ENCODE assay signal across 29 cellular contexts in genomic region chr1:65990161-65990560, GRCh38.
"Had no signal": no experiment of that assay in that cellular context is flagged by ENCODE, and none has a peak within 500 bp of the region (broad histone marks: within the 10 kb centered on the region; RNA-seq: fewer than 3 reads in every experiment).

No MANE protein-coding gene starts in this region.

- H3K4me3 ChIP-seq: ascending aorta had no signal

- H3K36me3 ChIP-seq: ascending aorta had no signal

- H3K27ac ChIP-seq: ascending aorta, VCaP had no signal

- H3K4me1 ChIP-seq: ascending aorta had no signal

- ATAC-seq: activated CD8-positive, alpha-beta T cell treated with anti-CD3 and anti-CD28 coated beads for 36 hours; activated naive CD4-positive, alpha-beta T cell treated with anti-CD3 and anti-CD28 coated beads, Interleukin-2, amount 50 U/mL, for 72 hours; activated T-cell treated with anti-CD3 and anti-CD28 coated beads, Interleukin-2, amount 50 U/mL, for 4 hours; activated T-cell treated with anti-CD3 and anti-CD28 coated beads, Interleukin-2, amount 50 U/mL, for 72 hours; activated T-helper 17 cell treated with anti-CD3 and anti-CD28 coated beads, Interleukin-2, amount 50 U/mL, for 72 hours had no signal

- H3K27me3 ChIP-seq: ascending aorta had no signal

- H3K9me3 ChIP-seq: ascending aorta had no signal

- DNase-seq: activated B cell treated with CpG ODN at 0.5 μM for 24 hours; activated CD4-positive, alpha-beta memory T cell treated with anti-CD3 and anti-CD28 coated beads for 36 hours; activated CD4-positive, alpha-beta T cell treated with anti-CD3 and anti-CD28 coated beads for 4 hours; activated CD4-positive, alpha-beta T cell treated with anti-CD3 and anti-CD28 coated beads, Interleukin-2, amount 10 ng/mL, durations not matched to agents 24 days and 14 days; activated CD4-positive, alpha-beta T cell treated with anti-CD3 and anti-CD28 coated beads, Interleukin-2, amount 50 U/mL, for 1 hour; activated CD4-positive, alpha-beta T cell treated with anti-CD3 and anti-CD28 coated beads, Interleukin-2, amount 50 U/mL, for 4 hours; activated CD4-positive, CD25-positive, alpha-beta regulatory T cell treated with anti-CD3 and anti-CD28 coated beads, Interleukin-2, amount 50 U/mL, for 72 hours; activated CD8-positive, alpha-beta memory T cell treated with anti-CD3 and anti-CD28 coated beads, Interleukin-2, amount 50 U/mL, for 4 hours; activated CD8-positive, alpha-beta T cell treated with anti-CD3 and anti-CD28 coated beads for 36 hours; activated effector memory CD4-positive, alpha-beta T cell treated with anti-CD3 and anti-CD28 coated beads, Interleukin-2, amount 50 U/mL, for 16 hours; activated gamma-delta T cell treated with Interleukin-2 at 50 U/mL for 16 hours; activated naive CD4-positive, alpha-beta T cell; activated naive CD4-positive, alpha-beta T cell treated with anti-CD3 and anti-CD28 coated beads for 36 hours; activated naive CD4-positive, alpha-beta T cell treated with anti-CD3 and anti-CD28 coated beads, Interleukin-2, amount 50 U/mL, for 16 hours; activated naive CD8-positive, alpha-beta T cell treated with anti-CD3 and anti-CD28 coated beads for 36 hours; activated T-cell treated with anti-CD3 and anti-CD28 coated beads for 4 hours; activated T-cell treated with anti-CD3 and anti-CD28 coated beads, Interleukin-2, amount 50 U/mL, for 1 hour; activated T-cell treated with anti-CD3 and anti-CD28 coated beads, Interleukin-2, amount 50 U/mL, for 4 hours; activated T-cell treated with anti-CD3 and anti-CD28 coated beads, Interleukin-2, amount 50 U/mL, for 72 hours; amygdala; anterior cingulate cortex; central memory CD4-positive, alpha-beta T cell; T-helper 1 cell; T-helper 2 cell; T-helper 9 cell had no signal
